ENCODE assay signal across 10 cellular contexts in the genomic region with DNA sequence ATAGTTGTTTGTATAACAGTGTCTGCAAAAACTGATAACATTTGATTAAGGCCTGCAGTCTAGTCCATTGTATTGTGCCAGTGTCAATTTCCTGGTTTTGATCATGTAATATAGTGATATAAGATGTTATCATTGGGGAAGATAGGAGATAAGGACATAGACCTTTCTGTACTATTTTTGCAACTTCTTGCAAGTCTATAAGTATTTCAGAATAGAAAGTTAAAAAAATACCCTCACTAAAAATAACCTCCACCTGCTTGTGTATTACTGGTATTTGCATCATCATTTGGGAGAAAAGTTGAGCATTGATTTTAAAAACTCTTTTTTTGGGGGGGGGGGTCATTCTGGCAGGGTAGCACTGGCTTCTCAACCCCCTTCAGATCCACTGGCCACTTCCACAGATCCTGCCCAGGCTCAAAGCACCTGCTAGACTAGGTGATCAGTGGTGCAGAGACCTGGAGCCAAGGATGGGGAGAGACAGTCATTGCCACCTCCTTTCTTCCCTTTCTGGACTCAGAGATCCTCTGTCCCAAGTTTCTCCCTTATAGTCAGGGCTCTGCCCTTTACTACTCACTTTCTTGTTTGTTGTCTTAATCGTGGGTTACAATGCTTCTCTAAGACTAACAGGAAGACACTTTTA.
DNase-seq lines count a peak whose midpoint lies in the region; ATAC-seq and TF ChIP-seq lines count a peak whose summit lies in the region.
"Had no signal": no experiment of that assay in that cellular context is flagged by ENCODE, and none has a peak within 500 bp of the region (broad histone marks: within the 10 kb centered on the region; RNA-seq: fewer than 3 reads in every experiment).

No MANE protein-coding gene starts in this region.

- H3K36me3 Mint-ChIP-seq in CD4-positive, alpha-beta memory T cell = peaks cover 2 to 3% of the 10 kb centered on the region in 2 donors
- H3K36me3 Mint-ChIP-seq in activated naive CD8-positive, alpha-beta T cell treated with anti-CD3 and anti-CD28 coated beads, Interleukin-2, amount 50 U/mL, for 24 hours (ENCODE audit: low read depth) = peaks cover 18% of the 10 kb centered on the region
- no peaks in the 10 kb centered on the region for H3K36me3 Mint-ChIP-seq in natural killer cell treated with Interleukin-12 subunit alpha and Interleukin-12 subunit beta and Interleukin-15 and Interleukin-18, amount 100 ng/mL, for 72 hours
- H3K36me3 Mint-ChIP-seq: stimulated activated memory B cell treated with anti-CD40 and anti-IgM and Interleukin-4, amounts not matched to agents 10 μg/mL and 1 μg/mL and 100 μg/mL, for 72 hours had no signal

- peak overlapping the region; percentile 47 to 84 (median 71) for H3K27ac Mint-ChIP-seq in CD4-positive, alpha-beta memory T cell
- H3K27ac Mint-ChIP-seq in activated naive CD8-positive, alpha-beta T cell treated with anti-CD3 and anti-CD28 coated beads, Interleukin-2, amount 50 U/mL, for 24 hours = peak overlapping the region; percentile 76
- H3K27ac Mint-ChIP-seq in natural killer cell treated with Interleukin-12 subunit alpha and Interleukin-12 subunit beta and Interleukin-15 and Interleukin-18, amount 100 ng/mL, for 72 hours = no peak overlapping the region

- CTCF ChIA-PET in CD4-positive, alpha-beta memory T cell (lab: Charles Lee; ENCODE audit: partially characterized antibody) = interaction anchor here (0.7 to 5.2 kb wide), 20 partner anchors 8 to 852 kb away, joined by 3 to 42 read pairs (median 6); no protein-coding TSS in a partner anchor

- POLR2A ChIA-PET in CD4-positive, alpha-beta memory T cell (lab: Charles Lee; ENCODE audit: partially characterized antibody) = interaction anchor here (1.0 to 1.3 kb wide), 6 partner anchors 56 to 173 kb away, joined by 3 to 7 read pairs (median 4); a partner anchor contains a TSS

- H3K4me1 Mint-ChIP-seq in CD4-positive, alpha-beta memory T cell = peaks cover 41 to 70% (median 55%) of the 10 kb centered on the region in 4 donors
- H3K4me1 Mint-ChIP-seq in activated naive CD8-positive, alpha-beta T cell treated with anti-CD3 and anti-CD28 coated beads, Interleukin-2, amount 50 U/mL, for 24 hours = peaks cover 57% of the 10 kb centered on the region
- H3K4me1 Mint-ChIP-seq in natural killer cell treated with Interleukin-12 subunit alpha and Interleukin-12 subunit beta and Interleukin-15 and Interleukin-18, amount 100 ng/mL, for 72 hours (ENCODE audit: low read depth in 2 of 2) = peaks cover 0 to 10% of the 10 kb centered on the region in 2 donors

- intact Hi-C loops in CD4-positive, alpha-beta memory T cell (cut with micrococcal nuclease) = loop anchor here (1.0 to 5.0 kb wide), 4 partner anchors 125 to 245 kb away; no protein-coding TSS in a partner anchor

- no peak for DNase-seq in CD4-positive, alpha-beta memory T cell
- DNase-seq in activated naive CD8-positive, alpha-beta T cell treated with anti-CD3 and anti-CD28 coated beads, Interleukin-2, amount 50 U/mL, for 24 hours = no peak
- DNase-seq in natural killer cell treated with Interleukin-12 subunit alpha and Interleukin-12 subunit beta and Interleukin-15 and Interleukin-18, amount 100 ng/mL, for 72 hours (ENCODE audit: low spot score) = no peak
- DNase-seq in erythroblast (lab: John Stamatoyannopoulos, UW) (no peak), caudate nucleus (lab: John Stamatoyannopoulos, UW) (no peak)
- DNase-seq: SIG-M5 had no signal

- no peaks in the 10 kb centered on the region for H3F3A ChIP-seq in DOHH2 (ENCODE audit: control insufficient read depth, insufficient read depth)

- no peak for TF ChIP-seq CTCF in DOHH2 (IDR thresholded peaks at IDR 0.05; ENCODE audit: low read depth, low read length, poor library complexity, severe bottlenecking)

- H3K36me3 ChIP-seq in CD4-positive, alpha-beta memory T cell (ENCODE audit: insufficient read depth, low read length) = no peaks in the 10 kb centered on the region
- H3K36me3 ChIP-seq in DOHH2 (ENCODE audit: control insufficient read depth, low read length) = no peaks in the 10 kb centered on the region
- H3K36me3 ChIP-seq: WERI-Rb-1 had no signal

- H3K4me2 ChIP-seq in DOHH2 (ENCODE audit: low read length) = peak overlapping the region; percentile 37

- H3K9me3 ChIP-seq in CD4-positive, alpha-beta memory T cell (ENCODE audit: control insufficient read depth in 1 of 2, low read length in 2 of 2) = no peaks in the 10 kb centered on the region
- peaks cover 5% of the 10 kb centered on the region for H3K9me3 ChIP-seq in DOHH2 (ENCODE audit: control insufficient read depth, insufficient read depth, low read length)

- H4K20me1 ChIP-seq in DOHH2 (ENCODE audit: control insufficient read depth, insufficient read depth, low read depth, low read length) = no peaks in the 10 kb centered on the region

- H3K27me3 ChIP-seq in CD4-positive, alpha-beta memory T cell (ENCODE audit: insufficient read depth, low read length) = no peaks in the 10 kb centered on the region
- H3K27me3 ChIP-seq in DOHH2 (ENCODE audit: control insufficient read depth, low read length) = no peaks in the 10 kb centered on the region

- H3K27ac ChIP-seq in CD4-positive, alpha-beta memory T cell (ENCODE audit: low read depth, low read length) = no peak overlapping the region
- H3K27ac ChIP-seq in DOHH2 (ENCODE audit: low read depth, low read length) (no peak overlapping the region), caudate nucleus (ENCODE audit: low read depth, low read length) (no peak overlapping the region)
- H3K27ac ChIP-seq: WERI-Rb-1 had no signal

- ATAC-seq in HG02884 (IDR thresholded peaks at IDR 0.05; ENCODE audit: unreplicated experiment) = peak; percentile 22
- ATAC-seq in activated naive CD8-positive, alpha-beta T cell treated with anti-CD3 and anti-CD28 coated beads, Interleukin-2, amount 50 U/mL, for 24 hours = no peak
- no peak for ATAC-seq in natural killer cell treated with Interleukin-12 subunit alpha and Interleukin-12 subunit beta and Interleukin-15 and Interleukin-18, amount 100 ng/mL, for 72 hours
- ATAC-seq: stimulated activated memory B cell treated with anti-CD40 and anti-IgM and Interleukin-4, amounts not matched to agents 10 μg/mL and 1 μg/mL and 100 μg/mL, for 72 hours had no signal

- no peak overlapping the region for H3K4me3 ChIP-seq in CD4-positive, alpha-beta memory T cell (ENCODE audit: low read length in 2 of 2)
- H3K4me3 ChIP-seq in DOHH2 (ENCODE audit: low read length) = no peak overlapping the region

- H3K9me3 Mint-ChIP-seq in CD4-positive, alpha-beta memory T cell = peaks cover 0 to 6% (median 2%) of the 10 kb centered on the region in 8 donors
- H3K9me3 Mint-ChIP-seq in activated naive CD8-positive, alpha-beta T cell treated with anti-CD3 and anti-CD28 coated beads, Interleukin-2, amount 50 U/mL, for 24 hours = peaks cover 13% of the 10 kb centered on the region
- no peaks in the 10 kb centered on the region for H3K9me3 Mint-ChIP-seq in natural killer cell treated with Interleukin-12 subunit alpha and Interleukin-12 subunit beta and Interleukin-15 and Interleukin-18, amount 100 ng/mL, for 72 hours

- H3K4me3 Mint-ChIP-seq in CD4-positive, alpha-beta memory T cell = peak overlapping the region in 3 of 8 donors; percentile 43 to 62 (median 46)
- H3K4me3 Mint-ChIP-seq in activated naive CD8-positive, alpha-beta T cell treated with anti-CD3 and anti-CD28 coated beads, Interleukin-2, amount 50 U/mL, for 24 hours = no peak overlapping the region
- no peak overlapping the region for H3K4me3 Mint-ChIP-seq in natural killer cell treated with Interleukin-12 subunit alpha and Interleukin-12 subunit beta and Interleukin-15 and Interleukin-18, amount 100 ng/mL, for 72 hours
- H3K4me3 Mint-ChIP-seq: stimulated activated memory B cell treated with anti-CD40 and anti-IgM and Interleukin-4, amounts not matched to agents 10 μg/mL and 1 μg/mL and 100 μg/mL, for 72 hours had no signal

- no peaks in the 10 kb centered on the region for H3K79me2 ChIP-seq in DOHH2 (ENCODE audit: control insufficient read depth, low read length)

- no peaks in the 10 kb centered on the region for H3K9me2 ChIP-seq in DOHH2 (replicated peaks; ENCODE audit: control insufficient read depth, low read length)

- H3K27me3 Mint-ChIP-seq in CD4-positive, alpha-beta memory T cell = no peaks in the 10 kb centered on the region
- no peaks in the 10 kb centered on the region for H3K27me3 Mint-ChIP-seq in activated naive CD8-positive, alpha-beta T cell treated with anti-CD3 and anti-CD28 coated beads, Interleukin-2, amount 50 U/mL, for 24 hours
- peaks cover 3 to 6% of the 10 kb centered on the region in 2 donors for H3K27me3 Mint-ChIP-seq in natural killer cell treated with Interleukin-12 subunit alpha and Interleukin-12 subunit beta and Interleukin-15 and Interleukin-18, amount 100 ng/mL, for 72 hours

- peaks cover 47% of the 10 kb centered on the region for H3K4me1 ChIP-seq in CD4-positive, alpha-beta memory T cell (ENCODE audit: insufficient read depth, low read length)
- peaks cover 28% of the 10 kb centered on the region for H3K4me1 ChIP-seq in DOHH2 (ENCODE audit: control insufficient read depth, low read length)

- no peak for TF ChIP-seq POLR2A in erythroblast (IDR thresholded peaks at IDR 0.05; ENCODE audit: low read length)

Comparison
In these comparisons a context has a peak if more than half of its experiments do, and no peak if none do; other contexts are left out.
1. H3K27ac Mint-ChIP-seq: peak in CD4-positive, alpha-beta memory T cell (7 of 7) and activated naive CD8-positive, alpha-beta T cell treated with anti-CD3 and anti-CD28 coated beads, Interleukin-2, amount 50 U/mL, for 24 hours (single experiment); none in natural killer cell treated with Interleukin-12 subunit alpha and Interleukin-12 subunit beta and Interleukin-15 and Interleukin-18, amount 100 ng/mL, for 72 hours (0 of 2).